16 cellular contexts compared by ENCODE assay signal in genomic region chr1:25570798-25571521, GRCh38. TPM values are rescaled to one million over a fixed set of nuclear protein-coding genes. Genes with fewer than 3 reads are reported as not detected.
DNase-seq lines count a peak whose midpoint lies in the region; ATAC-seq and TF ChIP-seq lines count a peak whose summit lies in the region.
"Had no signal": no experiment of that assay in that cellular context is flagged by ENCODE, and none has a peak within 500 bp of the region (broad histone marks: within the 10 kb centered on the region; RNA-seq: fewer than 3 reads in every experiment).

No MANE protein-coding gene starts in this region.

- H3K27ac ChIP-seq in IMR-90 (ENCODE audit: insufficient read depth, low read length), result no peak overlapping the region
- H3K27ac ChIP-seq in mesenchymal stem cell (ENCODE audit: low read length, poor library complexity, severe bottlenecking), result no peak overlapping the region
- peak overlapping the region; percentile 23 for H3K27ac ChIP-seq in temporal lobe (ENCODE audit: low read depth, low read length)
- H3K27ac ChIP-seq: C4-2B had no signal

- no peak for TF ChIP-seq CTCF in IMR-90 (conservative IDR thresholded peaks at IDR 0.05; ENCODE audit: low read depth, low read length)

- TF ChIP-seq RAD21 in IMR-90 (IDR thresholded peaks at IDR 0.05; ENCODE audit: low read length), result no peak

- H3K27me3 ChIP-seq in IMR-90 (ENCODE audit: control insufficient read depth, insufficient read depth, low read length), result no peaks in the 10 kb centered on the region
- H3K27me3 ChIP-seq in mesenchymal stem cell (ENCODE audit: control insufficient read depth in 1 of 2, insufficient read depth in 1 of 2, low read length in 2 of 2), result peaks cover 3 to 13% of the 10 kb centered on the region in 2 experiments

- intact Hi-C loops in IMR-90 (cut with micrococcal nuclease), result no loop called here

- H2AFZ ChIP-seq in IMR-90 (replicated peaks; ENCODE audit: low read length, poor library complexity) (no peak overlapping the region), mesenchymal stem cell (ENCODE audit: low read depth, low read length) (no peak overlapping the region)

- H3K14ac ChIP-seq in IMR-90 (replicated peaks; ENCODE audit: low read depth, low read length) (no peak overlapping the region), mesenchymal stem cell (ENCODE audit: low read length in 2 of 2) (no peak overlapping the region)

- 0 out of 2 replicates have a peak overlapping the region, but pooled peaks have one; percentile 20 for H2AK5ac ChIP-seq in IMR-90 (ENCODE audit: low read depth, low read length)
- peak overlapping the region; percentile 15 for H2AK5ac ChIP-seq in mesenchymal stem cell (ENCODE audit: low read length, severe bottlenecking)

- no peak overlapping the region for H2BK12ac ChIP-seq in mesenchymal stem cell (ENCODE audit: low read length in 2 of 2)

- POLR2A ChIA-PET in IMR-90 (lab: Charles Lee; ENCODE audit: unreplicated experiment), result interaction anchor here (0.5 kb wide), 1 partner anchor 1297 kb away, joined by 3 read pairs; no protein-coding TSS in a partner anchor
- POLR2A ChIA-PET in T-cell (lab: Charles Lee), result no interaction called here

- WGBS in IMR-90 (ENCODE audit: extremely low coverage in 2 of 2, insufficient read length in 1 of 2), 2 experiments, result no CpG with 5 or more reads among the region's 12 CpGs
- 90% methylated on average over 11 of the region's 12 CpGs for WGBS in mesenchymal stem cell

- H3K27ac Mint-ChIP-seq in T-cell, result peak overlapping the region; percentile 39 to 73

- H3K9me1 ChIP-seq in IMR-90 (ENCODE audit: insufficient read depth, low read length), result peaks cover 13% of the 10 kb centered on the region

- H2BK5ac ChIP-seq in IMR-90 (ENCODE audit: low read depth, low read length, poor library complexity, severe bottlenecking) (no peak overlapping the region), mesenchymal stem cell (ENCODE audit: low read depth, low read length, poor library complexity, severe bottlenecking) (no peak overlapping the region)

- H3K23ac ChIP-seq in IMR-90 (ENCODE audit: low read depth, low read length) (no peak overlapping the region), mesenchymal stem cell (ENCODE audit: low read length in 2 of 2) (no peak overlapping the region)

- H4K20me1 ChIP-seq in IMR-90 (ENCODE audit: insufficient read depth, low read length), result no peaks in the 10 kb centered on the region

- no peak overlapping the region for H2AK9ac ChIP-seq in IMR-90 (replicated peaks; ENCODE audit: low read depth, low read length, poor library complexity)

- H3K79me1 ChIP-seq in IMR-90 (ENCODE audit: low read depth in 1 of 2, low read length in 2 of 2), result peaks cover 0 to 9% of the 10 kb centered on the region in 2 experiments; a peak in 2 of 4 replicates
- H3K79me1 ChIP-seq in mesenchymal stem cell (replicated peaks; ENCODE audit: low read length, poor library complexity, severe bottlenecking), result no peaks in the 10 kb centered on the region

- H3K4ac ChIP-seq in IMR-90 (ENCODE audit: low read depth, low read length) (no peak overlapping the region), mesenchymal stem cell (ENCODE audit: low read depth in 1 of 2, low read length in 2 of 2) (no peak overlapping the region)

- H3K36me3 Mint-ChIP-seq in T-cell, result peaks cover 15% of the 10 kb centered on the region

- H3K56ac ChIP-seq in IMR-90 (ENCODE audit: extremely low read depth, insufficient read depth, low read length), result no peak overlapping the region

- no peak overlapping the region for H3K4me3 ChIP-seq in IMR-90 (ENCODE audit: insufficient read depth, low read depth, low read length)
- no peak overlapping the region for H3K4me3 ChIP-seq in mesenchymal stem cell (ENCODE audit: insufficient read depth in 1 of 2, low read depth in 1 of 2, low read length in 2 of 2)
- H3K4me3 ChIP-seq: HAP-1 had no signal

- H4K8ac ChIP-seq in IMR-90 (ENCODE audit: low read depth in 2 of 2, low read length in 2 of 2), result no peak overlapping the region
- no peak overlapping the region for H4K8ac ChIP-seq in mesenchymal stem cell (ENCODE audit: low read length)

- no peak for TF ChIP-seq POLR2A in IMR-90 (IDR thresholded peaks at IDR 0.05; ENCODE audit: low read depth, low read length)

- H3K9me3 Mint-ChIP-seq in T-cell, result no peaks in the 10 kb centered on the region

- H3K4me2 ChIP-seq in IMR-90 (ENCODE audit: low read depth, low read length) (no peak overlapping the region), mesenchymal stem cell (ENCODE audit: low read length, poor library complexity, severe bottlenecking) (no peak overlapping the region)

- H3K18ac ChIP-seq in IMR-90 (ENCODE audit: low read depth, low read length) (no peak overlapping the region), mesenchymal stem cell (ENCODE audit: low read depth in 1 of 2, low read length in 2 of 2) (no peak overlapping the region)

- H2BK120ac ChIP-seq in IMR-90 (ENCODE audit: low read depth, low read length) (no peak overlapping the region), mesenchymal stem cell (ENCODE audit: low read depth, low read length) (no peak overlapping the region)

- H4K91ac ChIP-seq in IMR-90 (ENCODE audit: insufficient read depth, low read depth, low read length), result no peak overlapping the region
- peak overlapping the region; percentile 9 for H4K91ac ChIP-seq in mesenchymal stem cell (ENCODE audit: low read length)

- peaks cover 69 to 77% (median 75%) of the 10 kb centered on the region in 3 donors for H3K4me1 Mint-ChIP-seq in T-cell

- H4K5ac ChIP-seq in IMR-90 (ENCODE audit: low read depth, low read length), result no peak overlapping the region

- H2BK20ac ChIP-seq in IMR-90 (ENCODE audit: low read depth, low read length), result no peak overlapping the region

- no peaks in the 10 kb centered on the region for H3K27me3 Mint-ChIP-seq in T-cell

- DNase-seq in IMR-90 (no peak), T-cell (no peak), mesenchymal stem cell (no peak), AG08395 (ENCODE audit: low spot score) (no peak), RPMI8226 (no peak), DMS153 (lab: John Stamatoyannopoulos, UW) (no peak)
- DNase-seq: ACHN, AML-193, DND-41, KBM-7, MV-4-11, NCI-H187, NCI-H2227 treated with DMSO at 0.1 percent for 48 hours had no signal

- CTCF ChIA-PET in IMR-90 (lab: Yijun Ruan, JAX) (no interaction called here), T-cell (lab: Charles Lee) (no interaction called here)

- H3K4me1 ChIP-seq in IMR-90 (ENCODE audit: control insufficient read depth, insufficient read depth, low read length) (peaks cover 31% of the 10 kb centered on the region), mesenchymal stem cell (ENCODE audit: control insufficient read depth, insufficient read depth, low read depth, low read length) (peaks cover 49% of the 10 kb centered on the region)

- H3K9ac ChIP-seq in IMR-90 (ENCODE audit: low read depth, low read length) (no peak overlapping the region), mesenchymal stem cell (ENCODE audit: low read length) (no peak overlapping the region)

- BruUV-seq in IMR-90 (replicated peaks; lab: Mats Ljungman, UMichigan), result no TSS peak

- dilution Hi-C loops in IMR-90 (cut with HindIII; ENCODE audit: low sequenced_read_pairs, unreplicated experiment), result no loop called here

- H3K36me3 ChIP-seq in IMR-90 (ENCODE audit: control insufficient read depth, insufficient read depth, low read length) (no peaks in the 10 kb centered on the region), mesenchymal stem cell (ENCODE audit: control insufficient read depth in 1 of 2, insufficient read depth in 2 of 2, low read depth in 1 of 2, low read length in 2 of 2) (no peaks in the 10 kb centered on the region)
- H3K36me3 ChIP-seq: HAP-1 had no signal

- H3K9me3 ChIP-seq in IMR-90 (ENCODE audit: control insufficient read depth, insufficient read depth, low read length) (no peaks in the 10 kb centered on the region), mesenchymal stem cell (ENCODE audit: control insufficient read depth, low read length) (no peaks in the 10 kb centered on the region)
- H3K9me3 ChIP-seq: HAP-1 had no signal

- no peak for ATAC-seq in IMR-90 (ENCODE audit: low read depth)
- ATAC-seq in T-cell (replicated peaks in 1 of 4), result no peak

- in situ Hi-C loops in IMR-90 (cut with MboI; ENCODE audit: low sequenced_read_pairs), result no loop called here

- no peak overlapping the region for H3K4me3 Mint-ChIP-seq in T-cell

- H2BK15ac ChIP-seq in IMR-90 (ENCODE audit: low read depth, low read length) (no peak overlapping the region), mesenchymal stem cell (ENCODE audit: low read depth, poor library complexity, severe bottlenecking) (no peak overlapping the region)

TF ChIP-seq in IMR-90, 13 proteins besides CTCF, POLR2A, EP300 and RAD21 (continues in another document):
- TF ChIP-seq RCOR1 (IDR thresholded peaks at IDR 0.05; ENCODE audit: insufficient replicate concordance, low read length) (no peak), MAZ (IDR thresholded peaks at IDR 0.05; ENCODE audit: borderline replicate concordance, low read depth, low read length) (no peak), ELK1 (IDR thresholded peaks at IDR 0.05; ENCODE audit: borderline replicate concordance, low read depth, low read length) (no peak)

RNA-seq across cellular contexts. Expression of gene LDLRAP1, which starts 27.6 kb away (rescaled TPM):
- total RNA-seq in IMR-90 (2012; rRNA removed), result 3.6 and 4.5 TPM in 2 replicates
- polyA plus RNA-seq in IMR-90 (2012; rRNA removed), result 13.5 and 14.4 TPM in 2 replicates
- 9.9 and 15.1 TPM in 2 replicates for polyA plus RNA-seq in IMR-90 (2012; cell fraction: cytosol; rRNA removed)
- 19.7 and 24.6 TPM in 2 replicates for polyA plus RNA-seq in IMR-90 (2012; cell fraction: nucleus; rRNA removed; ENCODE audit: low replicate concordance)
- 100 to 1,000 TPM; 143 to 298 (median 222) TPM for total RNA-seq in T-cell
- polyA plus RNA-seq in mesenchymal stem cell (2013, experiment 1 of 2), result 11.6 TPM
- polyA plus RNA-seq in mesenchymal stem cell (2013, experiment 2 of 2), result 12.2 TPM
- 0.98 TPM for total RNA-seq in temporal lobe

RNA-seq across cellular contexts. Expression of gene MAN1C1, which starts 45.6 kb away (rescaled TPM):
- total RNA-seq in IMR-90 (2012; rRNA removed) (2.5 and 3.2 TPM in 2 replicates), T-cell (10 to 100 TPM; 57.5 to 90.5 (median 65.5) TPM), temporal lobe (6.9 TPM)
- 9.6 and 11.3 TPM in 2 replicates for polyA plus RNA-seq in IMR-90 (2012; rRNA removed)
- 9.4 and 14.0 TPM in 2 replicates for polyA plus RNA-seq in IMR-90 (2012; cell fraction: cytosol; rRNA removed)
- polyA plus RNA-seq in IMR-90 (2012; cell fraction: nucleus; rRNA removed; ENCODE audit: low replicate concordance), result 9.7 and 11.2 TPM in 2 replicates
- polyA plus RNA-seq in mesenchymal stem cell (2013, experiment 1 of 2), result 11.2 TPM
- polyA plus RNA-seq in mesenchymal stem cell (2013, experiment 2 of 2), result 11.4 TPM

Comparison
In these comparisons a context has a peak if more than half of its experiments do, and no peak if none do; other contexts are left out.
1. RNA of gene LDLRAP1, which starts 27.6 kb away (total RNA-seq): 143 to 298 TPM in T-cell; 3.6 to 4.5 TPM in IMR-90 and 0.98 TPM in temporal lobe (single experiment); every median in the first group is over 10 times any median in the second.